Comparison of ENCODE assay signal across 13 cellular contexts in genomic region chr10:120969219-120969645, GRCh38.
DNase-seq lines count a peak whose midpoint lies in the region; ATAC-seq, FAIRE-seq and TF ChIP-seq lines count a peak whose summit lies in the region.
"Had no signal": no experiment of that assay in that cellular context is flagged by ENCODE, and none has a peak within 500 bp of the region (broad histone marks: within the 10 kb centered on the region; RNA-seq: fewer than 3 reads in every experiment).

No MANE protein-coding gene starts in this region.

- peaks cover 1 to 2% of the 10 kb centered on the region in 2 donors for H3K27me3 ChIP-seq in aorta (ENCODE audit: control insufficient read depth in 1 of 2, insufficient read depth in 2 of 2, low read length in 1 of 2)
- H3K27me3 ChIP-seq in A673 (replicated peaks; ENCODE audit: insufficient read depth, low read depth, low read length, poor library complexity), result peaks cover 2% of the 10 kb centered on the region

- CTCF ChIA-PET in activated CD4-positive, alpha-beta memory T cell treated with anti-CD3 and anti-CD28 coated beads for 36 hours (lab: Charles Lee), result no interaction called here
- CTCF ChIA-PET in A673 (lab: Charles Lee), result no interaction called here

- 88 to 90% methylated on average over 5 of the region's 5 CpGs for WGBS in aorta, 2 donors

- H3K36me3 ChIP-seq in aorta (ENCODE audit: control insufficient read depth in 1 of 2, insufficient read depth in 2 of 2, low read length in 1 of 2) (no peaks in the 10 kb centered on the region), A673 (ENCODE audit: insufficient read depth, low read length, poor library complexity, severe bottlenecking) (no peaks in the 10 kb centered on the region)

- no TSS peak for BruUV-seq in A673 (replicated peaks; lab: Mats Ljungman, UMichigan)

- no peak for TF ChIP-seq CTCF in A673 (conservative IDR thresholded peaks at IDR 0.05; ENCODE audit: low read depth, low read length)

- peaks cover 5% of the 10 kb centered on the region for H3K9me3 Mint-ChIP-seq in activated CD4-positive, alpha-beta memory T cell treated with anti-CD3 and anti-CD28 coated beads for 36 hours

- H3K4me3 ChIP-seq in aorta (ENCODE audit: low read length in 2 of 2) (no peak overlapping the region), A673 (ENCODE audit: low read depth, low read length, poor library complexity, severe bottlenecking) (no peak overlapping the region)
- H3K4me3 ChIP-seq: SK-N-MC, tibial artery had no signal

- POLR2A ChIA-PET in activated CD4-positive, alpha-beta memory T cell treated with anti-CD3 and anti-CD28 coated beads for 36 hours (lab: Charles Lee), result no interaction called here
- POLR2A ChIA-PET in A673 (lab: Charles Lee; ENCODE audit: low non-redundant PET), result no interaction called here

- H3K4me1 ChIP-seq in aorta (ENCODE audit: control insufficient read depth in 1 of 2, insufficient read depth in 2 of 2, low read length in 2 of 2) (no peaks in the 10 kb centered on the region), A673 (ENCODE audit: insufficient read depth, low read length, poor library complexity, severe bottlenecking) (no peaks in the 10 kb centered on the region)
- H3K4me1 ChIP-seq: tibial artery had no signal

- H3K27me3 Mint-ChIP-seq in activated CD4-positive, alpha-beta memory T cell treated with anti-CD3 and anti-CD28 coated beads for 36 hours, result peaks cover 26% of the 10 kb centered on the region

- DNase-seq in NCI-H226, result peak; percentile 28
- DNase-seq in kidney glomerular epithelial cell (lab: John Stamatoyannopoulos, UW), result peak; percentile 49
- no peak for DNase-seq in aorta
- DNase-seq in activated CD4-positive, alpha-beta memory T cell treated with anti-CD3 and anti-CD28 coated beads for 36 hours, result no peak
- no peak for DNase-seq in GM19239 (ENCODE audit: insufficient read length, low spot score)
- DNase-seq in A673 (ENCODE audit: low spot score), result no peak
- DNase-seq: activated naive CD8-positive, alpha-beta T cell treated with anti-CD3 and anti-CD28 coated beads for 36 hours; NCI-H2029 treated with DMSO at 0.1 percent for 48 hours; tibial artery had no signal

- H3K9me3 ChIP-seq in aorta (ENCODE audit: control insufficient read depth, low read length), result peaks cover 7% of the 10 kb centered on the region
- peaks cover 6% of the 10 kb centered on the region for H3K9me3 ChIP-seq in A673 (ENCODE audit: low read depth, low read length, poor library complexity, severe bottlenecking)

- intact Hi-C loops in aorta (cut with DNase I) (no loop called here), A673 (cut with micrococcal nuclease; ENCODE audit: unreplicated experiment) (no loop called here)
- intact Hi-C loops in activated CD4-positive, alpha-beta memory T cell treated with anti-CD3 and anti-CD28 coated beads for 36 hours (cut with micrococcal nuclease), result no loop called here

- ATAC-seq in GM18907 (IDR thresholded peaks at IDR 0.05; ENCODE audit: unreplicated experiment) (peak; percentile 86), HG02870 (IDR thresholded peaks at IDR 0.05; ENCODE audit: unreplicated experiment) (peak; percentile 54), aorta (ENCODE audit: low FRiP score) (no peak)

- H3K4me1 Mint-ChIP-seq in activated CD4-positive, alpha-beta memory T cell treated with anti-CD3 and anti-CD28 coated beads for 36 hours (ENCODE audit: low read depth), result no peaks in the 10 kb centered on the region
- H3K4me1 Mint-ChIP-seq: neural crest cell had no signal

- FAIRE-seq in GM19239 (lab: Jason Lieb, UNC), result no peak

- H3K4me3 Mint-ChIP-seq in activated CD4-positive, alpha-beta memory T cell treated with anti-CD3 and anti-CD28 coated beads for 36 hours, result no peak overlapping the region
- H3K4me3 Mint-ChIP-seq: activated naive CD8-positive, alpha-beta T cell treated with anti-CD3 and anti-CD28 coated beads for 36 hours; neural crest cell had no signal

- no peak overlapping the region for H3K27ac ChIP-seq in aorta (ENCODE audit: low read depth in 1 of 2, low read length in 2 of 2)
- H3K27ac ChIP-seq in A673 (ENCODE audit: low read depth, low read length, poor library complexity, severe bottlenecking), result no peak overlapping the region
- H3K27ac ChIP-seq: SK-N-MC, tibial artery had no signal

- H3K27ac Mint-ChIP-seq in activated CD4-positive, alpha-beta memory T cell treated with anti-CD3 and anti-CD28 coated beads for 36 hours, result no peak overlapping the region
- H3K27ac Mint-ChIP-seq: activated naive CD8-positive, alpha-beta T cell treated with anti-CD3 and anti-CD28 coated beads for 36 hours had no signal

- H3K36me3 Mint-ChIP-seq in activated CD4-positive, alpha-beta memory T cell treated with anti-CD3 and anti-CD28 coated beads for 36 hours, result no peaks in the 10 kb centered on the region
- H3K36me3 Mint-ChIP-seq: activated naive CD8-positive, alpha-beta T cell treated with anti-CD3 and anti-CD28 coated beads for 36 hours had no signal

Comparison
In these comparisons a context has a peak if more than half of its experiments do, and no peak if none do; other contexts are left out.
1. DNase-seq: peak in NCI-H226 (single experiment) and kidney glomerular epithelial cell (single experiment); none in aorta (0 of 2), activated CD4-positive, alpha-beta memory T cell treated with anti-CD3 and anti-CD28 coated beads for 36 hours (single experiment), GM19239 (single experiment) and A673 (single experiment).